19 cellular contexts compared by ENCODE assay signal in genomic region chr9:130852801-130853200, GRCh38. TPM values are rescaled to one million over a fixed set of nuclear protein-coding genes. Genes with fewer than 3 reads are reported as not detected.
DNase-seq lines count a peak whose midpoint lies in the region; ATAC-seq and TF ChIP-seq lines count a peak whose summit lies in the region.
"Had no signal": no experiment of that assay in that cellular context is flagged by ENCODE, and none has a peak within 500 bp of the region (broad histone marks: within the 10 kb centered on the region; RNA-seq: fewer than 3 reads in every experiment).

No MANE protein-coding gene starts in this region.

- WGBS in esophagus muscularis mucosa, result 73% methylated on average over 7 of the region's 7 CpGs

- H3K4me3 ChIP-seq in esophagus muscularis mucosa (no peak overlapping the region), thoracic aorta (no peak overlapping the region)
- H3K4me3 ChIP-seq: GM12878, PC-9 had no signal

- no peak for ATAC-seq in WTC11
- no peak for ATAC-seq in thoracic aorta (ENCODE audit: insufficient number of reproducible peaks, low FRiP score, low read depth)
- ATAC-seq: GM12878 had no signal

- POLR2A ChIA-PET in WTC11 (lab: Charles Lee), result no interaction called here

- H3K27ac Mint-ChIP-seq in WTC11 (peak overlapping the region; percentile 64), progenitor cell of endocrine pancreas (peak overlapping the region; percentile 19)
- H3K27ac Mint-ChIP-seq in T-helper 2 cell treated with Interferon-gamma antibody and Interleukin-4, amounts not matched to agents 5 μg/mL and 100 μg/mL, for 36 hours, result no peak overlapping the region

- intact Hi-C loops in esophagus muscularis mucosa (cut with DNase I), result no loop called here

- H3K27me3 ChIP-seq in esophagus muscularis mucosa (no peaks in the 10 kb centered on the region), thoracic aorta (replicated peaks; ENCODE audit: insufficient read depth) (no peaks in the 10 kb centered on the region)

- H3K4me1 ChIP-seq in esophagus muscularis mucosa, result peaks cover 11 to 87% (median 81%) of the 10 kb centered on the region in 4 donors
- peaks cover 18 to 50% of the 10 kb centered on the region in 2 donors for H3K4me1 ChIP-seq in thoracic aorta (ENCODE audit: control insufficient read depth in 1 of 2, low read depth in 2 of 2)

- H3K27ac ChIP-seq in esophagus muscularis mucosa (replicated peaks in 1 of 4) (peak overlapping the region; percentile 89 to 93 (median 92)), thoracic aorta (peak overlapping the region; percentile 64 to 98)
- H3K27ac ChIP-seq: PC-9 had no signal

- peaks cover 18% of the 10 kb centered on the region for H3K4me1 Mint-ChIP-seq in WTC11
- H3K4me1 Mint-ChIP-seq in progenitor cell of endocrine pancreas (ENCODE audit: low read depth), result peaks cover under 1% of the 10 kb centered on the region
- no peaks in the 10 kb centered on the region for H3K4me1 Mint-ChIP-seq in T-helper 2 cell treated with Interferon-gamma antibody and Interleukin-4, amounts not matched to agents 5 μg/mL and 100 μg/mL, for 36 hours (ENCODE audit: low read depth)

- CTCF ChIA-PET in WTC11 (lab: Charles Lee), result interaction anchor here (0.6 to 1.5 kb wide), 3 partner anchors 146 to 739 kb away, joined by 3 to 5 read pairs (median 3); no protein-coding TSS in a partner anchor

- no peak for TF ChIP-seq POLR2A in esophagus muscularis mucosa (IDR thresholded peaks at IDR 0.05; ENCODE audit: low read depth)

- H3K36me3 ChIP-seq in esophagus muscularis mucosa (peaks cover 27 to 39% (median 28%) of the 10 kb centered on the region in 4 donors), thoracic aorta (peaks cover 20% of the 10 kb centered on the region)

- H3K27me3 Mint-ChIP-seq in WTC11 (ENCODE audit: low read depth), result no peaks in the 10 kb centered on the region
- no peaks in the 10 kb centered on the region for H3K27me3 Mint-ChIP-seq in progenitor cell of endocrine pancreas
- no peaks in the 10 kb centered on the region for H3K27me3 Mint-ChIP-seq in T-helper 2 cell treated with Interferon-gamma antibody and Interleukin-4, amounts not matched to agents 5 μg/mL and 100 μg/mL, for 36 hours (ENCODE audit: low read depth)

- TF ChIP-seq CTCF in WTC11 (IDR thresholded peaks at IDR 0.05) (no peak), esophagus muscularis mucosa (IDR thresholded peaks at IDR 0.05) (no peak), progenitor cell of endocrine pancreas (IDR thresholded peaks at IDR 0.05; ENCODE audit: unreplicated experiment) (no peak), thoracic aorta (IDR thresholded peaks at IDR 0.05) (no peak)

- H3K9me3 Mint-ChIP-seq in WTC11 (peaks cover 4% of the 10 kb centered on the region), progenitor cell of endocrine pancreas (ENCODE audit: low read depth) (no peaks in the 10 kb centered on the region)
- no peaks in the 10 kb centered on the region for H3K9me3 Mint-ChIP-seq in T-helper 2 cell treated with Interferon-gamma antibody and Interleukin-4, amounts not matched to agents 5 μg/mL and 100 μg/mL, for 36 hours

- no peak for TF ChIP-seq EP300 in esophagus muscularis mucosa (IDR thresholded peaks at IDR 0.05)

- no peak for DNase-seq in WTC11 (ENCODE audit: low spot score)
- no peak for DNase-seq in esophagus muscularis mucosa (ENCODE audit: extremely low spot score)
- DNase-seq in progenitor cell of endocrine pancreas (ENCODE audit: low spot score, unreplicated experiment), result no peak
- DNase-seq in thoracic aorta (ENCODE audit: low spot score), result no peak
- DNase-seq in T-helper 2 cell treated with Interferon-gamma antibody and Interleukin-4, amounts not matched to agents 5 μg/mL and 100 μg/mL, for 36 hours (ENCODE audit: low spot score), result no peak
- no peak for DNase-seq in NOMO-1 (lab: John Stamatoyannopoulos, UW; ENCODE audit: unreplicated experiment in 2 of 2)
- no peak for DNase-seq in GM19240 (ENCODE audit: insufficient read length, low spot score)
- DNase-seq: C1 segment of cervical spinal cord, DMS 273 treated with DMSO at 0.1 percent for 48 hours, GDM1, H7, NCI-H1092 treated with DMSO at 0.1 percent for 48 hours, NCI-H2081 treated with DMSO at 0.1 percent for 48 hours, NCI-H510A treated with DMSO at 0.1 percent for 48 hours, NCI-H82, PC-9 had no signal

- H3K4me3 Mint-ChIP-seq in WTC11 (no peak overlapping the region), progenitor cell of endocrine pancreas (ENCODE audit: low read depth) (no peak overlapping the region)
- no peak overlapping the region for H3K4me3 Mint-ChIP-seq in T-helper 2 cell treated with Interferon-gamma antibody and Interleukin-4, amounts not matched to agents 5 μg/mL and 100 μg/mL, for 36 hours

- H3K36me3 Mint-ChIP-seq in WTC11 (peaks cover 37% of the 10 kb centered on the region), progenitor cell of endocrine pancreas (ENCODE audit: insufficient read depth) (peaks cover 16% of the 10 kb centered on the region)
- peaks cover 5% of the 10 kb centered on the region for H3K36me3 Mint-ChIP-seq in T-helper 2 cell treated with Interferon-gamma antibody and Interleukin-4, amounts not matched to agents 5 μg/mL and 100 μg/mL, for 36 hours (ENCODE audit: low read depth)

- H3K9me3 ChIP-seq in esophagus muscularis mucosa (no peaks in the 10 kb centered on the region), thoracic aorta (no peaks in the 10 kb centered on the region)

TF ChIP-seq in WTC11, 78 proteins besides CTCF, POLR2A, EP300 and RAD21:
- TF ChIP-seq, protein P1, sequence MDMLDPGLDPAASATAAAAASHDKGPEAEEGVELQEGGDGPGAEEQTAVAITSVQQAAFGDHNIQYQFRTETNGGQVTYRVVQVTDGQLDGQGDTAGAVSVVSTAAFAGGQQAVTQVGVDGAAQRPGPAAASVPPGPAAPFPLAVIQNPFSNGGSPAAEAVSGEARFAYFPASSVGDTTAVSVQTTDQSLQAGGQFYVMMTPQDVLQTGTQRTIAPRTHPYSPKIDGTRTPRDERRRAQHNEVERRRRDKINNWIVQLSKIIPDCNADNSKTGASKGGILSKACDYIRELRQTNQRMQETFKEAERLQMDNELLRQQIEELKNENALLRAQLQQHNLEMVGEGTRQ (CRISPR knock-in tag; IDR thresholded peaks at IDR 0.05), result no peak
- TF ChIP-seq E2F4 (CRISPR knock-in tag; IDR thresholded peaks at IDR 0.05; ENCODE audit: borderline replicate concordance, low read depth) (no peak), NFATC4 (CRISPR knock-in tag; IDR thresholded peaks at IDR 0.05) (no peak), GABPB1 (CRISPR knock-in tag; IDR thresholded peaks at IDR 0.05) (no peak), ETV6 (CRISPR knock-in tag; IDR thresholded peaks at IDR 0.05) (no peak), ZNF671 (CRISPR knock-in tag; IDR thresholded peaks at IDR 0.05) (no peak), OVOL2 (CRISPR knock-in tag; IDR thresholded peaks at IDR 0.05; ENCODE audit: borderline replicate concordance) (no peak), ZBTB21 (CRISPR knock-in tag; IDR thresholded peaks at IDR 0.05; ENCODE audit: borderline replicate concordance) (no peak)
- TF ChIP-seq, protein P2, sequence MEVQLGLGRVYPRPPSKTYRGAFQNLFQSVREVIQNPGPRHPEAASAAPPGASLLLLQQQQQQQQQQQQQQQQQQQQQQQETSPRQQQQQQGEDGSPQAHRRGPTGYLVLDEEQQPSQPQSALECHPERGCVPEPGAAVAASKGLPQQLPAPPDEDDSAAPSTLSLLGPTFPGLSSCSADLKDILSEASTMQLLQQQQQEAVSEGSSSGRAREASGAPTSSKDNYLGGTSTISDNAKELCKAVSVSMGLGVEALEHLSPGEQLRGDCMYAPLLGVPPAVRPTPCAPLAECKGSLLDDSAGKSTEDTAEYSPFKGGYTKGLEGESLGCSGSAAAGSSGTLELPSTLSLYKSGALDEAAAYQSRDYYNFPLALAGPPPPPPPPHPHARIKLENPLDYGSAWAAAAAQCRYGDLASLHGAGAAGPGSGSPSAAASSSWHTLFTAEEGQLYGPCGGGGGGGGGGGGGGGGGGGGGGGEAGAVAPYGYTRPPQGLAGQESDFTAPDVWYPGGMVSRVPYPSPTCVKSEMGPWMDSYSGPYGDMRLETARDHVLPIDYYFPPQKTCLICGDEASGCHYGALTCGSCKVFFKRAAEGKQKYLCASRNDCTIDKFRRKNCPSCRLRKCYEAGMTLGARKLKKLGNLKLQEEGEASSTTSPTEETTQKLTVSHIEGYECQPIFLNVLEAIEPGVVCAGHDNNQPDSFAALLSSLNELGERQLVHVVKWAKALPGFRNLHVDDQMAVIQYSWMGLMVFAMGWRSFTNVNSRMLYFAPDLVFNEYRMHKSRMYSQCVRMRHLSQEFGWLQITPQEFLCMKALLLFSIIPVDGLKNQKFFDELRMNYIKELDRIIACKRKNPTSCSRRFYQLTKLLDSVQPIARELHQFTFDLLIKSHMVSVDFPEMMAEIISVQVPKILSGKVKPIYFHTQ (CRISPR knock-in tag; IDR thresholded peaks at IDR 0.05), result no peak

RNA-seq across cellular contexts. Expression of gene ABL1, which starts 17.7 kb away (rescaled TPM):
- 87.5 to 104 TPM (median 89.1 TPM) in 3 replicates for total RNA-seq in WTC11 (2021)
- total RNA-seq in esophagus muscularis mucosa, result 100 to 1,000 TPM in 3 of 4 donors, 10 to 100 TPM in 1; 90.9 to 151 (median 133) TPM
- total RNA-seq in progenitor cell of endocrine pancreas, result 113 TPM in 2 replicates
- 100 to 1,000 TPM in 1 of 2 donors, 10 to 100 TPM in 1; 62.8 to 123 TPM for total RNA-seq in thoracic aorta

RNA-seq across cellular contexts. Expression of gene QRFP, which starts 43.8 kb away (rescaled TPM):
- total RNA-seq in WTC11 (2021), result not detected in 3 replicates
- total RNA-seq in esophagus muscularis mucosa, result not detected
- total RNA-seq in progenitor cell of endocrine pancreas, result not detected in 2 replicates
- total RNA-seq in thoracic aorta, result not detected
- total RNA-seq: A673, GM12878, H7, MCF 10A, PC-9 had no signal
